Comparison of ENCODE assay signal across 8 cellular contexts in the genomic region with DNA sequence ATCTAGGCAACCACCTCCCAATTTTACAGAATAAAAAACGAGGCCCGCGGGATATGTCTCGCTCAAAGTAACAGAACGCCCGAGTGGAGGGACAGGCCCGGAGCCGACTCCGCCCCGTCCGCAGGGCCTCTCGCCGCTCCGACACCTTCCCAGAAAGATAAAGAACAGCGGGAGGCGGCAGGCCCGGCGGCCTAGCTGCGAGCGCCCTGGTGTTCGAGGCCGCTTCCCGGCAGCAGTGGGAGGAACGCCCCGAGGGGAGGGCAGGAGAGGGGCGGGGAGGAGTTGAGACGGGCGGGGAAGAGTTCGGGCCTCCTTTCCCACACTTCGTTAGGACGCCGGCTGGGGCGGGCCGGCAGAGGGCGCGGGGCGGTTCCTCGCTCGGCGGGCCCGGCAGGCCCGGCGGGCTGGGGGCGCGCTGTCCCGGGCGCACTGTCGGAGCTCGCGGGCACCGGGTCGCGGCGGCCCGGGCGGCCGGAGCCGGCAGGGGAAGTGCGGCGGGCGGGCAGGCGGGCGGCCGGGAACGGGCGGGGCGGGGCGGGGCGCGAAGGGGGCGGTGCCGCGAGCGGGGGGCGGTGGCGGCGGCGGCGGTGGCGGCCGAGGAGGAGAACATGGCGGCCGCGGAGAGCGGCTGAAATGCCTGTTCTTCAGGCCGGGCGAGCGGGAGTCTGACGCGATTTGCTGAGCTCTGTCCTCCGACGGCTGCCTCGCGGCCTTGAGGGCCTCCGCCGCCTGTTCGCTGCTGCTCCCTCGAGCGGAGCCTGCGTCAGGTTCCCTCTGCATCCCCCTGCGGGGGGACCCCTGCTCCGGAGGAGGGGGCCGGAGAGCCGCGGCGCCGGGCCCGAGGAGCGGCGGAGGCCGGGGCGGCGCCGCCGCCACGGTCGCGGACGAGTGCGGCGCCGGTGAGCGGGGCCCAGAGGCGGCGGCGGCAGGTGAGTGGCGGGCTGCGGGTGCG. TPM values are rescaled to one million over a fixed set of nuclear protein-coding genes. Genes with fewer than 3 reads are reported as not detected.
DNase-seq lines count a peak whose midpoint lies in the region; ATAC-seq and TF ChIP-seq lines count a peak whose summit lies in the region.

Gene NCOA1 (plus strand): TSS at position 581 of the 952 bp plus-strand sequence. CDS start 167,424 bp downstream, outside the sequence.

- DNase-seq in DMS153 (lab: John Stamatoyannopoulos, UW) (peak; percentile 59), PC-3 (peak; percentile 82)
- DNase-seq in activated T-cell treated with anti-CD3 and anti-CD28 coated beads, Interleukin-2, amount 50 U/mL, for 1 hour, result peak; percentile 93
- DNase-seq in stimulated activated CD8-positive, alpha-beta memory T cell treated with anti-CD3 and anti-CD28 coated beads, Interleukin-7, amount 100 ng/mL, for 24 hours (ENCODE audit: low read depth), result peak; percentile 82

- no peaks in the 10 kb centered on the region for H3F3A ChIP-seq in PC-3 (ENCODE audit: low read length, unreplicated experiment)

- intact Hi-C loops in PC-3 (cut with micrococcal nuclease), result loop anchor here (2.0 to 5.0 kb wide), 4 partner anchors 51 to 336 kb away; partner anchors contain the start of genes CENPO and PTRHD1

- POLR2A ChIA-PET in PC-3 (lab: Charles Lee; ENCODE audit: unreplicated experiment), result interaction anchor here (0.5 kb wide), 1 partner anchor 82 kb away, joined by 7 read pairs; no protein-coding TSS in a partner anchor

- H3K4me2 ChIP-seq in PC-3 (ENCODE audit: low read length), result peak within 1 kb of the TSS; percentile 86

- ATAC-seq in GM21529 (IDR thresholded peaks at IDR 0.05; ENCODE audit: unreplicated experiment) (peak; percentile 70), PC-3 (peak; percentile 84)

- no TSS peak for BruUV-seq in PC-3 (replicated peaks; lab: Mats Ljungman, UMichigan)

- H3K9me3 ChIP-seq in PC-3 (ENCODE audit: low read length), result no peaks in the 10 kb centered on the region
- H3K9me3 ChIP-seq in esophagus (ENCODE audit: control insufficient read depth in 2 of 2, insufficient read depth in 1 of 2, low read depth in 1 of 2, low read length in 1 of 2), result no peaks in the 10 kb centered on the region
- H3K9me3 ChIP-seq in muscle layer of duodenum (ENCODE audit: control insufficient read depth in 1 of 2, low read length in 2 of 2), result no peaks in the 10 kb centered on the region

- CTCF ChIA-PET in PC-3 (lab: Charles Lee), result interaction anchor here (0.5 to 1.1 kb wide), 3 partner anchors 68 to 338 kb away, joined by 3 to 5 read pairs (median 3); no protein-coding TSS in a partner anchor

- H3K9ac ChIP-seq in PC-3 (ENCODE audit: low read length), result peak within 1 kb of the TSS; percentile 59

- H3K36me3 ChIP-seq in PC-3 (ENCODE audit: low read depth, low read length) (no peaks in the 10 kb centered on the region), esophagus (ENCODE audit: control insufficient read depth in 2 of 2, insufficient read depth in 2 of 2, low read length in 1 of 2) (peaks cover 0 to 4% of the 10 kb centered on the region in 2 donors), muscle layer of duodenum (ENCODE audit: control insufficient read depth in 1 of 2, insufficient read depth in 2 of 2, low read length in 2 of 2) (no peaks in the 10 kb centered on the region)

- 1% methylated on average over 51 to 129 of the region's 129 CpGs for WGBS in esophagus, 2 donors

- H2AFZ ChIP-seq in PC-3 (ENCODE audit: low read length), result peak within 1 kb of the TSS; percentile 89

- H3K4me1 ChIP-seq in PC-3 (ENCODE audit: insufficient read depth, low read length) (peaks cover 29% of the 10 kb centered on the region), esophagus (ENCODE audit: control insufficient read depth in 2 of 2, insufficient read depth in 2 of 2, low read length in 1 of 2) (peaks cover 0 to 4% of the 10 kb centered on the region in 2 donors), muscle layer of duodenum (ENCODE audit: control insufficient read depth in 1 of 2, insufficient read depth in 2 of 2, low read length in 2 of 2) (peaks cover 16 to 29% of the 10 kb centered on the region in 2 donors)

- H3K27me3 ChIP-seq in PC-3 (ENCODE audit: low read length), result no peaks in the 10 kb centered on the region
- no peaks in the 10 kb centered on the region for H3K27me3 ChIP-seq in esophagus (ENCODE audit: control insufficient read depth in 1 of 2, insufficient read depth in 2 of 2, low read length in 2 of 2)
- no peaks in the 10 kb centered on the region for H3K27me3 ChIP-seq in muscle layer of duodenum (ENCODE audit: low read depth, low read length)

- H3K27ac ChIP-seq in PC-3 (ENCODE audit: low read length) (peak within 1 kb of the TSS; percentile 4; the same call in 1 of the 2 replicates), esophagus (ENCODE audit: low read depth in 2 of 2, low read length in 1 of 2) (peak within 1 kb of the TSS; percentile 94 to 99), muscle layer of duodenum (ENCODE audit: low read length) (peak within 1 kb of the TSS; percentile 92)

- TF ChIP-seq CTCF in PC-3 (conservative IDR thresholded peaks at IDR 0.05; ENCODE audit: low read depth, low read length), result no peak

- 0 out of 2 replicates have a peak, but pooled peaks have one; percentile 1 for TF ChIP-seq EP300 in Ishikawa (IDR thresholded peaks at IDR 0.05; ENCODE audit: borderline replicate concordance)

- no peaks in the 10 kb centered on the region for H3K9me2 ChIP-seq in PC-3 (replicated peaks; ENCODE audit: low read length)

- TF ChIP-seq RAD21 in Ishikawa (IDR thresholded peaks at IDR 0.05; ENCODE audit: low read depth), result no peak

- H3K4me3 ChIP-seq in PC-3 (ENCODE audit: low read length) (peak within 1 kb of the TSS; percentile 88), esophagus (ENCODE audit: low read depth in 1 of 2, low read length in 2 of 2) (peak within 1 kb of the TSS; percentile 95 to 99), muscle layer of duodenum (ENCODE audit: low read depth in 1 of 2, low read length in 2 of 2) (peak within 1 kb of the TSS; percentile 75 to 85)

- no peaks in the 10 kb centered on the region for H4K20me1 ChIP-seq in PC-3 (ENCODE audit: low read length)

- peaks cover 41% of the 10 kb centered on the region for H3K79me2 ChIP-seq in PC-3 (ENCODE audit: low read length)

TF ChIP-seq in Ishikawa, 13 proteins besides CTCF, POLR2A, EP300 and RAD21:
- TF ChIP-seq FOXM1 (IDR thresholded peaks at IDR 0.05; ENCODE audit: borderline replicate concordance, low read depth) (no peak), YY1 (IDR thresholded peaks at IDR 0.05; ENCODE audit: low read depth) (peak; percentile 91), NFIC (IDR thresholded peaks at IDR 0.05) (no peak), REST (IDR thresholded peaks at IDR 0.05; ENCODE audit: low read depth) (no peak), TAF1 (IDR thresholded peaks at IDR 0.05; ENCODE audit: low read depth) (peak; percentile 53), TCF12 (IDR thresholded peaks at IDR 0.05; ENCODE audit: low read depth) (no peak), CREB1 (IDR thresholded peaks at IDR 0.05; ENCODE audit: low read depth) (no peak), EGR1 (IDR thresholded peaks at IDR 0.05) (0 out of 2 replicates have a peak, but pooled peaks have one; percentile 21), ZBTB7A (IDR thresholded peaks at IDR 0.05; ENCODE audit: low read depth) (no peak), CEBPB (IDR thresholded peaks at IDR 0.05) (no peak), TEAD4 (IDR thresholded peaks at IDR 0.05) (no peak)
- TF ChIP-seq, protein P1, sequence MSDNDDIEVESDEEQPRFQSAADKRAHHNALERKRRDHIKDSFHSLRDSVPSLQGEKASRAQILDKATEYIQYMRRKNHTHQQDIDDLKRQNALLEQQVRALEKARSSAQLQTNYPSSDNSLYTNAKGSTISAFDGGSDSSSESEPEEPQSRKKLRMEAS (IDR thresholded peaks at IDR 0.05), result peak; percentile 34; the same call in 1 of the 2 replicates
- TF ChIP-seq, protein P2, sequence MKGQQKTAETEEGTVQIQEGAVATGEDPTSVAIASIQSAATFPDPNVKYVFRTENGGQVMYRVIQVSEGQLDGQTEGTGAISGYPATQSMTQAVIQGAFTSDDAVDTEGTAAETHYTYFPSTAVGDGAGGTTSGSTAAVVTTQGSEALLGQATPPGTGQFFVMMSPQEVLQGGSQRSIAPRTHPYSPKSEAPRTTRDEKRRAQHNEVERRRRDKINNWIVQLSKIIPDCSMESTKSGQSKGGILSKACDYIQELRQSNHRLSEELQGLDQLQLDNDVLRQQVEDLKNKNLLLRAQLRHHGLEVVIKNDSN (IDR thresholded peaks at IDR 0.05), result no peak

RNA-seq across cellular contexts. Expression of gene NCOA1, which starts in this region (rescaled TPM):
- 7.5 and 8.2 TPM in 2 replicates for total RNA-seq in PC-3 (2014; rRNA removed)
- 10 to 100 TPM in 1 of 2 donors, 1 to 10 TPM in 1; 8.7 to 13.7 TPM for polyA plus RNA-seq in esophagus

Comparison
In these comparisons a context has a peak if more than half of its experiments do, and no peak if none do; other contexts are left out.
1. Peak in every context shown above with its lines: DNase-seq, ATAC-seq, H3K4me3 ChIP-seq and H3K27ac ChIP-seq.
2. H3K27ac ChIP-seq: peak in every context shown above with its lines; median percentile 96 in esophagus; 92 in muscle layer of duodenum; 4 in PC-3.